ENCODE assay signal across 1 cellular context in genomic region chr1:54356680-54357147, GRCh38.
TF ChIP-seq lines count a peak whose summit lies in the region.

No MANE protein-coding gene starts in this region.

TF ChIP-seq in SK-N-SH, 30 proteins besides CTCF, POLR2A, EP300 and RAD21 (continued from another document):
- TF ChIP-seq ZBTB33 (IDR thresholded peaks at IDR 0.05; ENCODE audit: borderline replicate concordance, low read depth) (no peak), YY1 (IDR thresholded peaks at IDR 0.05; ENCODE audit: low read depth) (no peak), POLR2AphosphoS5 (IDR thresholded peaks at IDR 0.05; ENCODE audit: low read depth, low read length) (no peak), TEAD4 (IDR thresholded peaks at IDR 0.05; ENCODE audit: borderline replicate concordance, insufficient read depth) (no peak), JUND (IDR thresholded peaks at IDR 0.05) (no peak), TCF12 (IDR thresholded peaks at IDR 0.05) (no peak), FOSL2 (IDR thresholded peaks at IDR 0.05; ENCODE audit: borderline replicate concordance, low read depth) (no peak), GATA2 (CRISPR knock-in tag; IDR thresholded peaks at IDR 0.05) (no peak), MAX (IDR thresholded peaks at IDR 0.05; ENCODE audit: low read depth) (no peak), CHD2 (IDR thresholded peaks at IDR 0.05; ENCODE audit: low read length, partially characterized antibody) (no peak), FOXJ3 (CRISPR knock-in tag; IDR thresholded peaks at IDR 0.05) (no peak), SIN3A (IDR thresholded peaks at IDR 0.05; ENCODE audit: borderline replicate concordance, low read depth, low read length) (no peak), NFIC (IDR thresholded peaks at IDR 0.05; ENCODE audit: borderline replicate concordance) (no peak), IRF3 (IDR thresholded peaks at IDR 0.05; ENCODE audit: low read depth, low read length) (no peak)
